In genomic region chr3:72275296-72275820, GRCh38 we compare ENCODE assay signal across 17 cellular contexts.
DNase-seq lines count a peak whose midpoint lies in the region; ATAC-seq and TF ChIP-seq lines count a peak whose summit lies in the region.
"Had no signal": no experiment of that assay in that cellular context is flagged by ENCODE, and none has a peak within 500 bp of the region (broad histone marks: within the 10 kb centered on the region; RNA-seq: fewer than 3 reads in every experiment).

No MANE protein-coding gene starts in this region.

- in situ Hi-C loops in GM23248 (cut with MboI) = no loop called here

- H3K9ac ChIP-seq in GM23248 = no peak overlapping the region

- peaks cover 24% of the 10 kb centered on the region for H3F3A ChIP-seq in GM23248 (ENCODE audit: insufficient read depth)

- WGBS in GM23248 (ENCODE audit: low coverage in 1 of 2, low lambda C conversion rate in 2 of 2, missing lambda C conversion rate in 2 of 2), 2 experiments = 66 to 70% methylated on average over 9 of the region's 9 CpGs

- no peak overlapping the region for H3K4me2 ChIP-seq in GM23248 (ENCODE audit: unreplicated experiment)
- H3K4me2 ChIP-seq: PC-9 had no signal

- H3K9me3 Mint-ChIP-seq in chondrocyte (ENCODE audit: low read depth) = no peaks in the 10 kb centered on the region
- H3K9me3 Mint-ChIP-seq in mesothelial cell of epicardium = no peaks in the 10 kb centered on the region
- H3K9me3 Mint-ChIP-seq: stimulated activated naive CD8-positive, alpha-beta T cell treated with anti-CD3 and anti-CD28 coated beads, Interleukin-15, amount 100 ng/mL, for 72 hours had no signal

- H3K4me1 Mint-ChIP-seq in chondrocyte (ENCODE audit: low read depth) = peaks cover 55% of the 10 kb centered on the region
- peaks cover 62% of the 10 kb centered on the region for H3K4me1 Mint-ChIP-seq in mesothelial cell of epicardium

- H3K9me3 ChIP-seq in GM23248 (ENCODE audit: low read depth) = no peaks in the 10 kb centered on the region
- H3K9me3 ChIP-seq: HAP-1 had no signal

- peak; percentile 26 for DNase-seq in GM23248
- DNase-seq in chondrocyte (ENCODE audit: low spot score) = no peak
- DNase-seq in mesothelial cell of epicardium (ENCODE audit: low spot score in 2 of 2, unreplicated experiment in 2 of 2) = no peak
- peak; percentile 89 for DNase-seq in superior temporal gyrus (ENCODE audit: extremely low spot score)
- DNase-seq in activated naive CD4-positive, alpha-beta T cell treated with anti-CD3 and anti-CD28 coated beads, Interleukin-2, amount 50 U/mL, for 16 hours = no peak
- DNase-seq: activated T-cell treated with anti-CD3 and anti-CD28 coated beads, Interleukin-2, amount 50 U/mL, for 1 hour; DMS53; NCI-H187 treated with DMSO at 0.1 percent for 48 hours; PC-9; retina; stimulated activated naive CD8-positive, alpha-beta T cell treated with anti-CD3 and anti-CD28 coated beads, Interleukin-15, amount 100 ng/mL, for 72 hours had no signal

- H3K4me3 Mint-ChIP-seq in chondrocyte (ENCODE audit: unreplicated experiment) (no peak overlapping the region), mesothelial cell of epicardium (no peak overlapping the region)
- H3K4me3 Mint-ChIP-seq: activated naive CD8-positive, alpha-beta T cell; stimulated activated naive CD8-positive, alpha-beta T cell treated with anti-CD3 and anti-CD28 coated beads, Interleukin-15, amount 100 ng/mL, for 72 hours had no signal

- no peaks in the 10 kb centered on the region for H4K20me1 ChIP-seq in GM23248 (ENCODE audit: insufficient read depth)

- no peak overlapping the region for H3K4me3 ChIP-seq in GM23248
- H3K4me3 ChIP-seq: HAP-1, PC-9 had no signal

- H3K36me3 Mint-ChIP-seq in chondrocyte (ENCODE audit: low read depth) = no peaks in the 10 kb centered on the region
- H3K36me3 Mint-ChIP-seq in mesothelial cell of epicardium = no peaks in the 10 kb centered on the region
- H3K36me3 Mint-ChIP-seq: activated naive CD8-positive, alpha-beta T cell; naive thymus-derived CD8-positive, alpha-beta T cell had no signal

- no peaks in the 10 kb centered on the region for H3K36me3 ChIP-seq in GM23248 (ENCODE audit: low read depth)
- H3K36me3 ChIP-seq: HAP-1 had no signal

- H3K9me2 ChIP-seq in GM23248 (ENCODE audit: insufficient read depth) = no peaks in the 10 kb centered on the region

- peak overlapping the region; percentile 26; the same call in 1 of the 2 replicates for H3K27ac ChIP-seq in GM23248
- H3K27ac ChIP-seq: PC-9 had no signal

- peaks cover 5% of the 10 kb centered on the region for H3K27me3 Mint-ChIP-seq in chondrocyte (ENCODE audit: low read depth)
- H3K27me3 Mint-ChIP-seq in mesothelial cell of epicardium (ENCODE audit: low read depth) = no peaks in the 10 kb centered on the region
- H3K27me3 Mint-ChIP-seq: activated naive CD8-positive, alpha-beta T cell had no signal

- peaks cover 25% of the 10 kb centered on the region for H3K4me1 ChIP-seq in GM23248 (ENCODE audit: insufficient read depth)
- H3K4me1 ChIP-seq: HAP-1 had no signal

- ATAC-seq in HG03460 (IDR thresholded peaks at IDR 0.05; ENCODE audit: unreplicated experiment) (no peak), HG03159 (IDR thresholded peaks at IDR 0.05; ENCODE audit: unreplicated experiment) (no peak), HG03097 (IDR thresholded peaks at IDR 0.05; ENCODE audit: low FRiP score, unreplicated experiment) (no peak)
- ATAC-seq: stimulated activated naive CD8-positive, alpha-beta T cell treated with anti-CD3 and anti-CD28 coated beads, Interleukin-15, amount 100 ng/mL, for 72 hours had no signal

- no peaks in the 10 kb centered on the region; the same call in 1 of the 2 replicates for H3K27me3 ChIP-seq in GM23248 (replicated peaks; ENCODE audit: insufficient read depth)

- H3K27ac Mint-ChIP-seq in chondrocyte (ENCODE audit: unreplicated experiment) (peak overlapping the region; percentile 88), mesothelial cell of epicardium (peak overlapping the region; percentile 97)
- H3K27ac Mint-ChIP-seq: activated naive CD8-positive, alpha-beta T cell; stimulated activated naive CD8-positive, alpha-beta T cell treated with anti-CD3 and anti-CD28 coated beads, Interleukin-15, amount 100 ng/mL, for 72 hours had no signal

- no peak overlapping the region for H2AFZ ChIP-seq in GM23248
- H2AFZ ChIP-seq: PC-9 had no signal

- TF ChIP-seq CTCF in chondrocyte (IDR thresholded peaks at IDR 0.05) (no peak), mesothelial cell of epicardium (IDR thresholded peaks at IDR 0.05; ENCODE audit: unreplicated experiment) (no peak)

- H3K79me2 ChIP-seq in GM23248 (ENCODE audit: insufficient read depth) = no peaks in the 10 kb centered on the region

Comparison
In these comparisons a context has a peak if more than half of its experiments do, and no peak if none do; other contexts are left out.
1. DNase-seq: peak in GM23248 (single experiment) and superior temporal gyrus (single experiment); none in chondrocyte (single experiment), mesothelial cell of epicardium (0 of 2) and activated naive CD4-positive, alpha-beta T cell treated with anti-CD3 and anti-CD28 coated beads, Interleukin-2, amount 50 U/mL, for 16 hours (single experiment).